In genomic region chr3:139564290-139564861, GRCh38 we compare ENCODE assay signal across 9 cellular contexts. TPM values are rescaled to one million over a fixed set of nuclear protein-coding genes. Genes with fewer than 3 reads are reported as not detected.
DNase-seq lines count a peak whose midpoint lies in the region; ATAC-seq and TF ChIP-seq lines count a peak whose summit lies in the region.
"Had no signal": no experiment of that assay in that cellular context is flagged by ENCODE, and none has a peak within 500 bp of the region (broad histone marks: within the 10 kb centered on the region; RNA-seq: fewer than 3 reads in every experiment).

No MANE protein-coding gene starts in this region.

- H4K20me1 ChIP-seq in KMS-11 (ENCODE audit: insufficient read depth), result no peaks in the 10 kb centered on the region

- no peaks in the 10 kb centered on the region for H3K36me3 Mint-ChIP-seq in Calu3 (ENCODE audit: insufficient read depth, unreplicated experiment)
- H3K36me3 Mint-ChIP-seq in activated naive CD4-positive, alpha-beta T cell treated with anti-CD3 and anti-CD28 coated beads for 36 hours (ENCODE audit: low read depth), result peaks cover 1% of the 10 kb centered on the region
- H3K36me3 Mint-ChIP-seq: activated CD8-positive, alpha-beta memory T cell treated with anti-CD3 and anti-CD28 coated beads, Interleukin-2, amount 10 ng/mL, durations not matched to agents 7 days and 5 days had no signal

- H3K36me3 ChIP-seq in KMS-11 (ENCODE audit: insufficient read depth), result no peaks in the 10 kb centered on the region

- intact Hi-C loops in Calu3 (cut with micrococcal nuclease; ENCODE audit: unreplicated experiment), result no loop called here
- intact Hi-C loops in activated naive CD4-positive, alpha-beta T cell treated with anti-CD3 and anti-CD28 coated beads for 36 hours (cut with micrococcal nuclease), result no loop called here

- no peak overlapping the region for H3K4me3 ChIP-seq in KMS-11 (IDR thresholded peaks at IDR 0.05; ENCODE audit: insufficient read depth, low read depth, low read length)

- no peaks in the 10 kb centered on the region for H3K27me3 ChIP-seq in KMS-11 (ENCODE audit: insufficient read depth, low read depth)

- H3K4me3 Mint-ChIP-seq in Calu3 (ENCODE audit: low read depth, unreplicated experiment), result no peak overlapping the region
- no peak overlapping the region for H3K4me3 Mint-ChIP-seq in activated naive CD4-positive, alpha-beta T cell treated with anti-CD3 and anti-CD28 coated beads for 36 hours
- H3K4me3 Mint-ChIP-seq: activated CD8-positive, alpha-beta memory T cell treated with anti-CD3 and anti-CD28 coated beads, Interleukin-2, amount 10 ng/mL, durations not matched to agents 7 days and 5 days had no signal

- in situ Hi-C loops in SK-MEL-5 (cut with HindIII; ENCODE audit: low pct_unique_long_range_greater_than_20kb, low sequenced_read_pairs), result no loop called here

- BruUV-seq in Calu3 (replicated peaks; lab: Mats Ljungman, UMichigan), result no TSS peak

- CTCF ChIA-PET in Calu3 (lab: Charles Lee), result interaction anchor here (0.6 to 1.7 kb wide), 4 partner anchors 65 to 373 kb away, joined by 3 to 9 read pairs (median 4); no protein-coding TSS in a partner anchor
- CTCF ChIA-PET in activated naive CD4-positive, alpha-beta T cell treated with anti-CD3 and anti-CD28 coated beads for 36 hours (lab: Charles Lee), result interaction anchor here (1.1 kb wide), 2 partner anchors 12 to 44 kb away, joined by 3 read pairs; no protein-coding TSS in a partner anchor

- no peak overlapping the region for H3K9ac ChIP-seq in KMS-11

- H3K4me2 ChIP-seq in KMS-11, result no peak overlapping the region

- H3K27ac ChIP-seq in KMS-11, result no peak overlapping the region

- H3K9me3 Mint-ChIP-seq in Calu3 (ENCODE audit: low read depth, unreplicated experiment), result peaks cover 4% of the 10 kb centered on the region
- H3K9me3 Mint-ChIP-seq in activated naive CD4-positive, alpha-beta T cell treated with anti-CD3 and anti-CD28 coated beads for 36 hours, result peaks cover 6% of the 10 kb centered on the region

- ATAC-seq in GM19035 (IDR thresholded peaks at IDR 0.05; ENCODE audit: unreplicated experiment), result no peak
- ATAC-seq: activated CD8-positive, alpha-beta memory T cell treated with anti-CD3 and anti-CD28 coated beads, Interleukin-2, amount 10 ng/mL, durations not matched to agents 7 days and 5 days had no signal

- H3K27me3 Mint-ChIP-seq in Calu3 (ENCODE audit: unreplicated experiment), result no peaks in the 10 kb centered on the region
- H3K27me3 Mint-ChIP-seq in activated naive CD4-positive, alpha-beta T cell treated with anti-CD3 and anti-CD28 coated beads for 36 hours (ENCODE audit: low read depth), result no peaks in the 10 kb centered on the region

- TF ChIP-seq CTCF in Calu3 (IDR thresholded peaks at IDR 0.05; ENCODE audit: unreplicated experiment) (no peak), KMS-11 (conservative IDR thresholded peaks at IDR 0.05; ENCODE audit: low read depth, low read length) (peak; percentile 55)

- peaks cover 24% of the 10 kb centered on the region for H3K4me1 Mint-ChIP-seq in Calu3 (ENCODE audit: low read depth, unreplicated experiment)
- H3K4me1 Mint-ChIP-seq in activated naive CD4-positive, alpha-beta T cell treated with anti-CD3 and anti-CD28 coated beads for 36 hours (ENCODE audit: low read depth), result no peaks in the 10 kb centered on the region
- H3K4me1 Mint-ChIP-seq: activated CD8-positive, alpha-beta memory T cell treated with anti-CD3 and anti-CD28 coated beads, Interleukin-2, amount 10 ng/mL, durations not matched to agents 7 days and 5 days had no signal

- no peaks in the 10 kb centered on the region for H3K79me2 ChIP-seq in KMS-11 (ENCODE audit: insufficient read depth, low read depth)

- peaks cover 30% of the 10 kb centered on the region for H3K4me1 ChIP-seq in KMS-11 (ENCODE audit: low read depth, poor library complexity, severe bottlenecking)

- DNase-seq in Calu3, result peak; percentile 36
- DNase-seq in SK-MEL-5 (ENCODE audit: low read depth, low spot score), result peak; percentile 44
- DNase-seq in iPS-NIHi7 (ENCODE audit: extremely low spot score), result peak; percentile 65
- DNase-seq in activated naive CD4-positive, alpha-beta T cell treated with anti-CD3 and anti-CD28 coated beads for 36 hours, result no peak
- no peak for DNase-seq in activated CD4-positive, alpha-beta T cell treated with anti-CD3 and anti-CD28 coated beads for 48 hours
- no peak for DNase-seq in amygdala (lab: John Stamatoyannopoulos, UW)
- DNase-seq: activated CD8-positive, alpha-beta memory T cell treated with anti-CD3 and anti-CD28 coated beads, Interleukin-2, amount 10 ng/mL, durations not matched to agents 7 days and 5 days had no signal

- no peak overlapping the region for H2AFZ ChIP-seq in KMS-11 (ENCODE audit: low read depth)

- no peak overlapping the region for H3K27ac Mint-ChIP-seq in Calu3 (ENCODE audit: unreplicated experiment)
- H3K27ac Mint-ChIP-seq in activated naive CD4-positive, alpha-beta T cell treated with anti-CD3 and anti-CD28 coated beads for 36 hours, result no peak overlapping the region
- H3K27ac Mint-ChIP-seq: activated CD8-positive, alpha-beta memory T cell treated with anti-CD3 and anti-CD28 coated beads, Interleukin-2, amount 10 ng/mL, durations not matched to agents 7 days and 5 days had no signal

RNA-seq across cellular contexts. Expression of gene RBP1, which starts 24.8 kb away (rescaled TPM):
- total RNA-seq in Calu3 (2022), result 7.9 and 13.0 TPM in 2 replicates
- not detected in 2 replicates for total RNA-seq in SK-MEL-5 (2014; rRNA removed; shearing (Covaris generic))
- not detected in 2 replicates for polyA plus RNA-seq in SK-MEL-5 (2015; cell fraction: cytosol; rRNA removed)
- not detected in 2 replicates for polyA plus RNA-seq in SK-MEL-5 (2015; cell fraction: nucleus; rRNA removed)
- not detected for total RNA-seq in activated naive CD4-positive, alpha-beta T cell treated with anti-CD3 and anti-CD28 coated beads for 36 hours
- total RNA-seq: activated CD8-positive, alpha-beta memory T cell treated with anti-CD3 and anti-CD28 coated beads, Interleukin-2, amount 10 ng/mL, durations not matched to agents 7 days and 5 days had no signal

Comparison
In these comparisons a context has a peak if more than half of its experiments do, and no peak if none do; other contexts are left out.
1. DNase-seq: peak in Calu3 (single experiment), SK-MEL-5 (single experiment) and iPS-NIHi7 (single experiment); none in activated naive CD4-positive, alpha-beta T cell treated with anti-CD3 and anti-CD28 coated beads for 36 hours (single experiment), activated CD4-positive, alpha-beta T cell treated with anti-CD3 and anti-CD28 coated beads for 48 hours (single experiment) and amygdala (0 of 56).